20 cellular contexts compared by ENCODE assay signal in the genomic region with DNA sequence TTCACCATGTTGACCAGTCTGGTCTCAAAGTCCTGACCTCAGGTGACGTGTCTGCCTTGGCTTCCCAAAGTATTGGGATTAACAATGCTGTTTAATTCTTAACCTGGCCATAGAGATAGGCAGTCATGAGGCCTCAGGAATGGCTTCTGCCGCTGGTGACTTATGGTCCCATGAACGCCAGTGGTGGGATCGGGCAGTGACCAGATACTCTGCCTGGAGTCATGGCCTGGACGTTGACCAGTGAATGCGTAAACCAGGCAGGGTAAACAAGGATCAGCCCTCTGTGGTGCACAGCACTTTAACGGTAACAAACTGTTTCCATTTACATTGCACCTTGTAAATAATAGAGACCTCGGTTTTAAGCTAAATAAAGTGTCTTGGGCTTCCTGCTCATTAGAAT. TPM values are rescaled to one million over a fixed set of nuclear protein-coding genes. Genes with fewer than 3 reads are reported as not detected.
A peak's percentile ranks its signal among the peaks of the same experiment; 100 is the strongest.
DNase-seq lines count a peak whose midpoint lies in the region; ATAC-seq and TF ChIP-seq lines count a peak whose summit lies in the region.
"Had no signal": no experiment of that assay in that cellular context is flagged by ENCODE, and none has a peak within 500 bp of the region (broad histone marks: within the 10 kb centered on the region; RNA-seq: fewer than 3 reads in every experiment).

No MANE protein-coding gene starts in this region.

- no peak for DNase-seq in activated CD8-positive, alpha-beta memory T cell treated with anti-CD3 and anti-CD28 coated beads, Interleukin-2, amount 10 ng/mL, durations not matched to agents 7 days and 5 days
- DNase-seq in activated CD8-positive, alpha-beta memory T cell treated with anti-CD3 and anti-CD28 coated beads, Interleukin-2, amount 50 U/mL, for 48 hours = no peak
- no peak for DNase-seq in sigmoid colon
- DNase-seq in GM23338 (ENCODE audit: low spot score) = no peak
- DNase-seq in NCI-H2171 treated with DMSO at 0.1 percent for 48 hours (lab: John Stamatoyannopoulos, UW) = no peak
- DNase-seq: GOT3 had no signal

- peaks cover 6% of the 10 kb centered on the region for H3K4me1 Mint-ChIP-seq in activated CD8-positive, alpha-beta memory T cell treated with anti-CD3 and anti-CD28 coated beads, Interleukin-2, amount 10 ng/mL, durations not matched to agents 7 days and 5 days
- H3K4me1 Mint-ChIP-seq in GM23338 = peaks cover 14% of the 10 kb centered on the region; the same call in 2 of the 3 replicates

- WGBS in sigmoid colon, 2 donors = 80 to 87% methylated on average over 8 of the region's 8 CpGs

- peaks cover 4% of the 10 kb centered on the region; the same call in 1 of the 2 replicates for H4K20me1 ChIP-seq in GM23338 (replicated peaks; ENCODE audit: insufficient read depth)

- no peaks in the 10 kb centered on the region for H3K27me3 ChIP-seq in sigmoid colon
- no peaks in the 10 kb centered on the region for H3K27me3 ChIP-seq in GM23338 (ENCODE audit: insufficient read depth)
- H3K27me3 ChIP-seq: body of pancreas, gastroesophageal sphincter, vagina had no signal

- H3K79me2 ChIP-seq in GM23338 (replicated peaks; ENCODE audit: insufficient read depth) = no peaks in the 10 kb centered on the region

- no peak for TF ChIP-seq EP300 in sigmoid colon (IDR thresholded peaks at IDR 0.05)

- H3K4me3 ChIP-seq in sigmoid colon (no peak overlapping the region), GM23338 (no peak overlapping the region)
- H3K4me3 ChIP-seq: body of pancreas, smooth muscle cell had no signal

- no peaks in the 10 kb centered on the region for H3K36me3 Mint-ChIP-seq in activated CD8-positive, alpha-beta memory T cell treated with anti-CD3 and anti-CD28 coated beads, Interleukin-2, amount 10 ng/mL, durations not matched to agents 7 days and 5 days
- H3K36me3 Mint-ChIP-seq in GM23338 (ENCODE audit: low read depth) = peaks cover 51% of the 10 kb centered on the region
- H3K36me3 Mint-ChIP-seq: CD4-positive, CD25-positive, alpha-beta regulatory T cell; immature natural killer cell had no signal

- H3K27ac ChIP-seq in VCaP (peak overlapping the region; percentile 83; the same call in 1 of the 2 replicates), sigmoid colon (peak overlapping the region in 3 of 4 donors; percentile 64 to 77 (median 68)), GM23338 (ENCODE audit: low read depth) (no peak overlapping the region)
- H3K27ac ChIP-seq: 22Rv1, body of pancreas, gastroesophageal sphincter, vagina had no signal

- no peak overlapping the region for H2AFZ ChIP-seq in GM23338

- H3K4me3 Mint-ChIP-seq in activated CD8-positive, alpha-beta memory T cell treated with anti-CD3 and anti-CD28 coated beads, Interleukin-2, amount 10 ng/mL, durations not matched to agents 7 days and 5 days = no peak overlapping the region
- no peak overlapping the region for H3K4me3 Mint-ChIP-seq in GM23338

- H3K36me3 ChIP-seq in sigmoid colon = no peaks in the 10 kb centered on the region
- peaks cover 12% of the 10 kb centered on the region for H3K36me3 ChIP-seq in GM23338 (ENCODE audit: insufficient read depth)
- H3K36me3 ChIP-seq: vagina had no signal

- no peaks in the 10 kb centered on the region for H3K9me3 ChIP-seq in sigmoid colon
- H3K9me3 ChIP-seq: body of pancreas, gastroesophageal sphincter, vagina had no signal

- CTCF ChIA-PET in activated CD8-positive, alpha-beta memory T cell treated with anti-CD3 and anti-CD28 coated beads, Interleukin-2, amount 10 ng/mL, durations not matched to agents 7 days and 5 days (lab: Charles Lee) = interaction anchor here (1.0 to 2.2 kb wide), 2 partner anchors 394 to 626 kb away, joined by 7 to 12 read pairs; no protein-coding TSS in a partner anchor

- no peak overlapping the region for H3K4me2 ChIP-seq in GM23338

- intact Hi-C loops in sigmoid colon (cut with DNase I) = loop anchor here (1.0 to 10.0 kb wide), 5 partner anchors 73 to 1645 kb away; no protein-coding TSS in a partner anchor

- no peaks in the 10 kb centered on the region for H3F3A ChIP-seq in GM23338 (replicated peaks; ENCODE audit: low read depth)

- H3K27ac Mint-ChIP-seq in activated CD8-positive, alpha-beta memory T cell treated with anti-CD3 and anti-CD28 coated beads, Interleukin-2, amount 10 ng/mL, durations not matched to agents 7 days and 5 days = no peak overlapping the region
- no peak overlapping the region for H3K27ac Mint-ChIP-seq in GM23338
- H3K27ac Mint-ChIP-seq: activated CD4-positive, alpha-beta T cell treated with anti-CD3 and anti-CD28 coated beads, Interleukin-2, amount 10 ng/mL, durations not matched to agents 24 days and 14 days; HFFc6; immature natural killer cell; stimulated activated naive CD8-positive, alpha-beta T cell treated with anti-CD3 and anti-CD28 coated beads, Interleukin-15, amount 100 ng/mL, for 72 hours had no signal

- ATAC-seq in activated CD8-positive, alpha-beta memory T cell treated with anti-CD3 and anti-CD28 coated beads, Interleukin-2, amount 10 ng/mL, durations not matched to agents 7 days and 5 days = peak; percentile 14
- ATAC-seq in HG03280 (IDR thresholded peaks at IDR 0.05; ENCODE audit: unreplicated experiment) (peak; percentile 8), GM23338 (no peak), GM21367 (IDR thresholded peaks at IDR 0.05; ENCODE audit: unreplicated experiment) (no peak)

- TF ChIP-seq POLR2A in sigmoid colon (IDR thresholded peaks at IDR 0.05) = no peak

- TF ChIP-seq CTCF in VCaP (conservative IDR thresholded peaks at IDR 0.05) (no peak), sigmoid colon (IDR thresholded peaks at IDR 0.05) (no peak), GM23338 (conservative IDR thresholded peaks at IDR 0.05; ENCODE audit: low read depth in 2 of 2) (no peak)

- no peaks in the 10 kb centered on the region for H3K9me3 Mint-ChIP-seq in activated CD8-positive, alpha-beta memory T cell treated with anti-CD3 and anti-CD28 coated beads, Interleukin-2, amount 10 ng/mL, durations not matched to agents 7 days and 5 days (ENCODE audit: low read depth)
- H3K9me3 Mint-ChIP-seq in GM23338 = no peaks in the 10 kb centered on the region
- H3K9me3 Mint-ChIP-seq: activated CD4-positive, alpha-beta T cell treated with anti-CD3 and anti-CD28 coated beads, Interleukin-2, amount 10 ng/mL, durations not matched to agents 24 days and 14 days; HFFc6; immature natural killer cell; stimulated activated naive CD8-positive, alpha-beta T cell treated with anti-CD3 and anti-CD28 coated beads, Interleukin-15, amount 100 ng/mL, for 72 hours had no signal

- no peaks in the 10 kb centered on the region for H3K9me2 ChIP-seq in GM23338 (ENCODE audit: insufficient read depth)

- peaks cover 10% of the 10 kb centered on the region for H3K27me3 Mint-ChIP-seq in activated CD8-positive, alpha-beta memory T cell treated with anti-CD3 and anti-CD28 coated beads, Interleukin-2, amount 10 ng/mL, durations not matched to agents 7 days and 5 days
- peaks cover 11% of the 10 kb centered on the region for H3K27me3 Mint-ChIP-seq in GM23338 (ENCODE audit: insufficient read depth, low read depth, poor library complexity)
- H3K27me3 Mint-ChIP-seq: activated CD4-positive, alpha-beta T cell treated with anti-CD3 and anti-CD28 coated beads, Interleukin-2, amount 10 ng/mL, durations not matched to agents 24 days and 14 days; CD4-positive, CD25-positive, alpha-beta regulatory T cell had no signal

- H3K4me1 ChIP-seq in sigmoid colon (peaks cover 0 to 60% (median 57%) of the 10 kb centered on the region in 4 donors), GM23338 (ENCODE audit: insufficient read depth) (0 out of 2 replicates have a peak, but pooled peaks cover 3% of the 10 kb centered on the region)
- H3K4me1 ChIP-seq: vagina had no signal

TF ChIP-seq in GM23338, 12 proteins besides CTCF, POLR2A, EP300 and RAD21 (continues in another document):
- no peak for TF ChIP-seq CREB1 (CRISPR knock-in tag; IDR thresholded peaks at IDR 0.05; ENCODE audit: low read depth)
- no peak for TF ChIP-seq ZNF114 (CRISPR knock-in tag; IDR thresholded peaks at IDR 0.05)
- no peak for TF ChIP-seq EZH2 (IDR thresholded peaks at IDR 0.05; ENCODE audit: low read depth, unreplicated experiment)
- no peak for TF ChIP-seq STAT1 (IDR thresholded peaks at IDR 0.05; ENCODE audit: unreplicated experiment)
- TF ChIP-seq NANOG (IDR thresholded peaks at IDR 0.05; ENCODE audit: borderline replicate concordance) = no peak
- TF ChIP-seq EZH2phosphoT487 (IDR thresholded peaks at IDR 0.05; ENCODE audit: unreplicated experiment) = no peak
- no peak for TF ChIP-seq JUNB (IDR thresholded peaks at IDR 0.05; ENCODE audit: unreplicated experiment)
- TF ChIP-seq, protein P1, sequence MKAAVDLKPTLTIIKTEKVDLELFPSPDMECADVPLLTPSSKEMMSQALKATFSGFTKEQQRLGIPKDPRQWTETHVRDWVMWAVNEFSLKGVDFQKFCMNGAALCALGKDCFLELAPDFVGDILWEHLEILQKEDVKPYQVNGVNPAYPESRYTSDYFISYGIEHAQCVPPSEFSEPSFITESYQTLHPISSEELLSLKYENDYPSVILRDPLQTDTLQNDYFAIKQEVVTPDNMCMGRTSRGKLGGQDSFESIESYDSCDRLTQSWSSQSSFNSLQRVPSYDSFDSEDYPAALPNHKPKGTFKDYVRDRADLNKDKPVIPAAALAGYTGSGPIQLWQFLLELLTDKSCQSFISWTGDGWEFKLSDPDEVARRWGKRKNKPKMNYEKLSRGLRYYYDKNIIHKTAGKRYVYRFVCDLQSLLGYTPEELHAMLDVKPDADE (IDR thresholded peaks at IDR 0.05) = no peak
- TF ChIP-seq ZNF331 (CRISPR knock-in tag; IDR thresholded peaks at IDR 0.05; ENCODE audit: low read depth) = no peak
- TF ChIP-seq POLR2AphosphoS5 (IDR thresholded peaks at IDR 0.05; ENCODE audit: low read depth) = no peak

RNA-seq across cellular contexts. Expression of a gene that starts 23.0 kb away (rescaled TPM):
- total RNA-seq in activated CD8-positive, alpha-beta memory T cell treated with anti-CD3 and anti-CD28 coated beads, Interleukin-2, amount 10 ng/mL, durations not matched to agents 7 days and 5 days = not detected
- 10 to 100 TPM in 2 of 4 donors, 1 to 10 TPM in 2; 5.3 to 13.2 (median 8.6) TPM for total RNA-seq in sigmoid colon
- 10 to 100 TPM in 2 of 3 donors, 1 to 10 TPM in 1; 8.6 to 31.4 (median 15.6) TPM for polyA plus RNA-seq in sigmoid colon
- total RNA-seq in GM23338 (2014; rRNA removed; shearing (Covaris generic)) = 29.7 and 33.9 TPM in 2 replicates
- polyA plus RNA-seq in GM23338 (2016; fragmentation: Nextera tagmentation; extraction: Ambion mirVana) = 33.2 and 34.6 TPM in 2 replicates
- total RNA-seq: activated CD4-positive, alpha-beta T cell treated with anti-CD3 and anti-CD28 coated beads, Interleukin-2, amount 10 ng/mL, durations not matched to agents 24 days and 14 days; activated CD8-positive, alpha-beta memory T cell treated with anti-CD3 and anti-CD28 coated beads for 36 hours; CD4-positive, CD25-positive, alpha-beta regulatory T cell had no signal
- polyA plus RNA-seq: CD4-positive, CD25-positive, alpha-beta regulatory T cell had no signal

Comparison
In these comparisons a context has a peak if more than half of its experiments do, and no peak if none do; other contexts are left out.
1. ATAC-seq: peak in activated CD8-positive, alpha-beta memory T cell treated with anti-CD3 and anti-CD28 coated beads, Interleukin-2, amount 10 ng/mL, durations not matched to agents 7 days and 5 days (single experiment) and HG03280 (single experiment); none in GM23338 (single experiment) and GM21367 (single experiment).
2. RNA of a gene that starts 23.0 kb away (total RNA-seq): 29.7 to 33.9 TPM in GM23338 and 5.3 to 13.2 TPM in sigmoid colon; not detected in activated CD8-positive, alpha-beta memory T cell treated with anti-CD3 and anti-CD28 coated beads, Interleukin-2, amount 10 ng/mL, durations not matched to agents 7 days and 5 days; every median in the first group is over 4 times any median in the second.